Comparison of ENCODE assay signal across 22 cellular contexts in genomic region chr1:83802450-83803152, GRCh38.
"Had no signal": no experiment of that assay in that cellular context is flagged by ENCODE, and none has a peak within 500 bp of the region (broad histone marks: within the 10 kb centered on the region; RNA-seq: fewer than 3 reads in every experiment).

No MANE protein-coding gene starts in this region.

- H3K4me1 Mint-ChIP-seq: natural killer cell; stimulated activated naive CD8-positive, alpha-beta T cell treated with anti-CD3 and anti-CD28 coated beads, Interleukin-15, amount 100 ng/mL, for 72 hours had no signal

- H3K36me3 ChIP-seq: brain microvascular endothelial cell, gastroesophageal sphincter, heart left ventricle, suprapubic skin, vagina, WERI-Rb-1 had no signal

- H3K9me3 ChIP-seq: gastroesophageal sphincter, heart left ventricle, suprapubic skin, vagina had no signal

- H3K27ac Mint-ChIP-seq: activated T-cell treated with anti-CD3 and anti-CD28 coated beads, Interleukin-2, amount 50 U/mL, for 72 hours; natural killer cell; stimulated activated naive CD8-positive, alpha-beta T cell treated with anti-CD3 and anti-CD28 coated beads, Interleukin-15, amount 100 ng/mL, for 72 hours had no signal

- H3K4me3 ChIP-seq: coronary artery, gastroesophageal sphincter, heart left ventricle, skin epidermis, suprapubic skin, vagina had no signal

- H3K36me3 Mint-ChIP-seq: natural killer cell had no signal

- H3K27me3 ChIP-seq: brain microvascular endothelial cell, gastroesophageal sphincter, heart left ventricle, suprapubic skin, vagina had no signal

- H3K27ac ChIP-seq: brain microvascular endothelial cell, coronary artery, gastroesophageal sphincter, heart left ventricle, skin epidermis, suprapubic skin, vagina, WERI-Rb-1 had no signal

- H3K27me3 Mint-ChIP-seq: stimulated activated naive CD8-positive, alpha-beta T cell treated with anti-CD3 and anti-CD28 coated beads, Interleukin-15, amount 100 ng/mL, for 72 hours had no signal

- ATAC-seq: activated T-cell treated with anti-CD3 and anti-CD28 coated beads, Interleukin-2, amount 50 U/mL, for 72 hours; gastroesophageal sphincter; left ventricle myocardium superior; natural killer cell; stimulated activated naive CD8-positive, alpha-beta T cell treated with anti-CD3 and anti-CD28 coated beads, Interleukin-15, amount 100 ng/mL, for 72 hours had no signal

- DNase-seq: activated CD4-positive, alpha-beta T cell treated with anti-CD3 and anti-CD28 coated beads, Interleukin-2, amount 50 U/mL, for 4 hours; activated effector memory CD4-positive, alpha-beta T cell treated with anti-CD3 and anti-CD28 coated beads, Interleukin-2, amount 50 U/mL, for 16 hours; activated naive CD4-positive, alpha-beta T cell treated with anti-CD3 and anti-CD28 coated beads, Interleukin-2, amount 50 U/mL, for 16 hours; activated T-cell treated with anti-CD3 and anti-CD28 coated beads, Interleukin-2, amount 50 U/mL, for 72 hours; aorta; brain microvascular endothelial cell; heart left ventricle; left ventricle myocardium superior; mesendoderm; natural killer cell; nucleus accumbens; posterior cingulate gyrus; retina; stimulated activated CD4-positive, alpha-beta T cell treated with anti-CD3 and anti-CD28 coated beads, Interleukin-15, amount 100 ng/mL, for 24 hours; stimulated activated CD4-positive, alpha-beta T cell treated with anti-CD3 and anti-CD28 coated beads, Interleukin-2, amount 100 ng/mL, for 48 hours; stimulated activated naive CD8-positive, alpha-beta T cell treated with anti-CD3 and anti-CD28 coated beads, Interleukin-15, amount 100 ng/mL, for 72 hours; WERI-Rb-1 had no signal

- H3K4me3 Mint-ChIP-seq: activated T-cell treated with anti-CD3 and anti-CD28 coated beads, Interleukin-2, amount 50 U/mL, for 72 hours; natural killer cell; stimulated activated naive CD8-positive, alpha-beta T cell treated with anti-CD3 and anti-CD28 coated beads, Interleukin-15, amount 100 ng/mL, for 72 hours had no signal

- H3K9me3 Mint-ChIP-seq: stimulated activated naive CD8-positive, alpha-beta T cell treated with anti-CD3 and anti-CD28 coated beads, Interleukin-15, amount 100 ng/mL, for 72 hours had no signal
